Comparison of ENCODE assay signal across 1 cellular context in the genomic region with DNA sequence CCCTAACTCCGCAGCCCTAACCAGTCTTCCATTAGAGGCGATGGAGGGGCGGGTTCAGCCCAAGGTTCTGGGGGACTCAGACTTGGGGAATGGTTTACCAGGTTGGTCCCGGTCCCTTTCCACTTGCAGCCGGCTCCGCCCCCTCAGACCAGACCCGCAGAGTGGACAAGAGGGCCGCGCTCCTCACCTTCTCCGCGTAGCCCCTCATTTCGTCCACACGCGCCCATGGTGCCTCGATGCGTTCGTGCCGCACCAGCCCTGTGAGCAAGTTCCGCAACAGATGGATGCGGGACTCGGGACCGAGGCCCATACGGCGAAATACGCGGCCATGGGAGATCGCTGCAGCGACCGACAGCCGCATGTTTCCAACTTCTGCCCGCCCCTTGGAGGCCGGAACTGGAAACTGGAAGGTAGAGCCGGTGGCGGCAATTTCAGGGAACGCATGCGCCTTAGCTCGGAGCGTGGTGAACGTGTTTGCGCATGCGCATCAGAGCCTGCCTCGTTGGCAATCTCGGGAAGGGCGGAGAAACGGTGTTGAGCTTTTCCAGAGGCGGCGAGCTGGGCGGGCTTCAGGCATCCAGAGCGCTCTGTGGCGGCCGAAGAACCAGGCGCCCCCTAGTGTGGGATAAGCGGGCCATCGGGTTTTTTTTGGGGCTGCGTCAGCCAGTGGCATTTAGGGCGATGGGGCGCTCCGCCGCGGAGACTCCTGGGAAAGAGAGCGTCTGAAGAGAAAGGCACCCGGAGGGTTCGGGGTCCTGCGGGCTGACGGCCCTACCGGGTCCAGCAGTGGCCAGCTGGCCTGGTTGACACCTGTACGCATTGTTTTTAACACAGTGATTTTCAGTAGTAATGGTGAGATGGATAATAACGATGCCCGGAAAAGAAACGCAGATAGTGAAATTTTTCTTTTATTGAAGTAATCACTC.
A peak's percentile ranks its signal among the peaks of the same experiment; 100 is the strongest.
TF ChIP-seq lines count a peak whose summit lies in the region.

MRPL17 (minus strand) TSS at position 405 of the 926 bp plus-strand sequence; CDS start at position 361, 44 bp downstream.

TF ChIP-seq in K562, 482 proteins besides CTCF, POLR2A, EP300 and RAD21 (continued from another document and continues in another):
- TF ChIP-seq ZBTB11 (CRISPR knock-in tag; IDR thresholded peaks at IDR 0.05) = no peak; a peak in 2 of 6 replicates
- TF ChIP-seq ASH1L (IDR thresholded peaks at IDR 0.05; ENCODE audit: borderline replicate concordance, low read depth, partially characterized antibody) = peak; percentile 27
- TF ChIP-seq MXI1 (IDR thresholded peaks at IDR 0.05; ENCODE audit: low read depth, low read length) = peak; percentile 69
- peak; percentile 68 for TF ChIP-seq NR2C2 (CRISPR knock-in tag; IDR thresholded peaks at IDR 0.05)
- TF ChIP-seq NR2C2 (tag; IDR thresholded peaks at IDR 0.05) = peak; percentile 53
- peak; percentile 95; the same call in 1 of the 2 replicates for TF ChIP-seq ATF6 (CRISPR knock-in tag; IDR thresholded peaks at IDR 0.05)
- peak; percentile 93 for TF ChIP-seq ZFX (CRISPR knock-in tag; IDR thresholded peaks at IDR 0.05)
- TF ChIP-seq HNRNPK (IDR thresholded peaks at IDR 0.05; ENCODE audit: low read depth, low read length, poor library complexity, severe bottlenecking) = no peak
- peak; percentile 64; the same call in 1 of the 2 replicates for TF ChIP-seq ZBTB7A (IDR thresholded peaks at IDR 0.05; ENCODE audit: borderline replicate concordance, control insufficient read depth, low read depth, low read length)
- no peak for TF ChIP-seq MYBL2 (IDR thresholded peaks at IDR 0.05; ENCODE audit: low read depth)
- TF ChIP-seq MYBL2 (CRISPR knock-in tag; IDR thresholded peaks at IDR 0.05; ENCODE audit: borderline replicate concordance) = no peak
- no peak for TF ChIP-seq SRSF3 (IDR thresholded peaks at IDR 0.05; ENCODE audit: insufficient read depth, low read length)
- no peak for TF ChIP-seq ZNF347 (CRISPR knock-in tag; IDR thresholded peaks at IDR 0.05; ENCODE audit: low read depth)
- TF ChIP-seq TEAD1 (CRISPR knock-in tag; IDR thresholded peaks at IDR 0.05) = peak in 1 of 2 experiments; percentile 70; a peak in 1 of 4 replicates
- peak; percentile 65; the same call in 1 of the 2 replicates for TF ChIP-seq HDAC8 (tag; IDR thresholded peaks at IDR 0.05)
- 0 out of 2 replicates have a peak, but pooled peaks have one; percentile 44 for TF ChIP-seq REST (CRISPR knock-in tag; IDR thresholded peaks at IDR 0.05; ENCODE audit: low read depth)
- no peak for TF ChIP-seq DLX4 (CRISPR knock-in tag; IDR thresholded peaks at IDR 0.05)
- no peak for TF ChIP-seq ZNF830 (CRISPR knock-in tag; IDR thresholded peaks at IDR 0.05)
- peak; percentile 56; the same call in 1 of the 2 replicates for TF ChIP-seq NFIC (IDR thresholded peaks at IDR 0.05)
- TF ChIP-seq SIN3B (IDR thresholded peaks at IDR 0.05; ENCODE audit: low read depth) = peak; percentile 53; the same call in 1 of the 2 replicates
- no peak for TF ChIP-seq ILK (tag; IDR thresholded peaks at IDR 0.05; ENCODE audit: borderline replicate concordance, low read depth)
- TF ChIP-seq CHCHD3 (CRISPR knock-in tag; IDR thresholded peaks at IDR 0.05) = no peak
- peak; percentile 41; the same call in 1 of the 2 replicates for TF ChIP-seq ZNF449 (CRISPR knock-in tag; IDR thresholded peaks at IDR 0.05)
- TF ChIP-seq FOSL1 (tag; conservative IDR thresholded peaks at IDR 0.05) = peak; percentile 58
- no peak for TF ChIP-seq RBM39 (optimal IDR thresholded peaks at IDR 0.05; ENCODE audit: low read depth, low read length)
- no peak for TF ChIP-seq FOXM1 (IDR thresholded peaks at IDR 0.05; ENCODE audit: low read depth)
- TF ChIP-seq FOXM1 (CRISPR knock-in tag; IDR thresholded peaks at IDR 0.05; ENCODE audit: low read depth) = peak; percentile 96; the same call in 1 of the 2 replicates
- TF ChIP-seq TCF3 (CRISPR knock-in tag; IDR thresholded peaks at IDR 0.05) = no peak; the same call in 1 of the 2 replicates
- no peak for TF ChIP-seq PATZ1 (CRISPR knock-in tag; IDR thresholded peaks at IDR 0.05; ENCODE audit: borderline replicate concordance)
- TF ChIP-seq CBX2 (IDR thresholded peaks at IDR 0.05; ENCODE audit: insufficient read depth, low read length, poor library complexity, severe bottlenecking) = no peak
- peak; percentile 100 for TF ChIP-seq LCOR (CRISPR knock-in tag; IDR thresholded peaks at IDR 0.05)
- no peak; the same call in 1 of the 2 replicates for TF ChIP-seq ZNF583 (CRISPR knock-in tag; IDR thresholded peaks at IDR 0.05)
- TF ChIP-seq FOS (IDR thresholded peaks at IDR 0.05; ENCODE audit: extremely low read depth, insufficient read length) = no peak
- TF ChIP-seq BHLHE40 (IDR thresholded peaks at IDR 0.05; ENCODE audit: low read length) = peak; percentile 3; the same call in 1 of the 2 replicates
